In the genomic region with DNA sequence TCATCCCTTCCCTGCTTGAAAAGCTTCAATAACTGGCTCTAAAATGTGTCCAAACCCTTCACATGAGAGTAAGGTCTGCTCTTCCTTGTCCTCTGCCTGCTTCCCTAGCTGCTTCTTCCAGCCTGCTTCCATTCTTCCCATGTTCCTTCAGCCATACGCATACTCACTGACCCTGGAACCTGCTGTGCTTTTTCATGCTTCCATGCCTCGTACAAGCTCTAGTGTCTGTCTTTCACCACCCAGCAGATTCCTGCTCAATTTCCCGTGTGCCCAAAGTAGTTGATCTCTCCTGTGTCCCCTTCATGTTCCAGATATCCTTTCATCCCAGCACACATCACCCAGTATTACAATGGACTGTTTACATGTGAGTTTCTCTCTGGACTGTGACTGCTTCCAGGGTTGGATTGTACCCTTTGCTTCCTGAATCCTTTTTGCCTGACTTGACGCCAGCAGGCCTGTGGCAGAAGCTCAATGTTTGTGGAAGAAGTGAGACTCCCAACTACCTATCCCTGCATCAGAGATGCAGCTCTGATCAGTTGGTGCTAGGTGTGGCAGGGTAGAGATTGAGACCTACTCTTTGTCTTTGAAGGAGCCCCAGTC, we compare ENCODE assay signal across 1 cellular context.
TF ChIP-seq lines count a peak whose summit lies in the region.

No MANE protein-coding gene starts in this region.

TF ChIP-seq in K562, 482 proteins besides CTCF, POLR2A, EP300 and RAD21:
- peak; percentile 54 for TF ChIP-seq POLR2B (IDR thresholded peaks at IDR 0.05; ENCODE audit: low read depth, partially characterized antibody)
- TF ChIP-seq, protein P1, sequence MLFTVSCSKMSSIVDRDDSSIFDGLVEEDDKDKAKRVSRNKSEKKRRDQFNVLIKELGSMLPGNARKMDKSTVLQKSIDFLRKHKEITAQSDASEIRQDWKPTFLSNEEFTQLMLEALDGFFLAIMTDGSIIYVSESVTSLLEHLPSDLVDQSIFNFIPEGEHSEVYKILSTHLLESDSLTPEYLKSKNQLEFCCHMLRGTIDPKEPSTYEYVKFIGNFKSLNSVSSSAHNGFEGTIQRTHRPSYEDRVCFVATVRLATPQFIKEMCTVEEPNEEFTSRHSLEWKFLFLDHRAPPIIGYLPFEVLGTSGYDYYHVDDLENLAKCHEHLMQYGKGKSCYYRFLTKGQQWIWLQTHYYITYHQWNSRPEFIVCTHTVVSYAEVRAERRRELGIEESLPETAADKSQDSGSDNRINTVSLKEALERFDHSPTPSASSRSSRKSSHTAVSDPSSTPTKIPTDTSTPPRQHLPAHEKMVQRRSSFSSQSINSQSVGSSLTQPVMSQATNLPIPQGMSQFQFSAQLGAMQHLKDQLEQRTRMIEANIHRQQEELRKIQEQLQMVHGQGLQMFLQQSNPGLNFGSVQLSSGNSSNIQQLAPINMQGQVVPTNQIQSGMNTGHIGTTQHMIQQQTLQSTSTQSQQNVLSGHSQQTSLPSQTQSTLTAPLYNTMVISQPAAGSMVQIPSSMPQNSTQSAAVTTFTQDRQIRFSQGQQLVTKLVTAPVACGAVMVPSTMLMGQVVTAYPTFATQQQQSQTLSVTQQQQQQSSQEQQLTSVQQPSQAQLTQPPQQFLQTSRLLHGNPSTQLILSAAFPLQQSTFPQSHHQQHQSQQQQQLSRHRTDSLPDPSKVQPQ (CRISPR knock-in tag; IDR thresholded peaks at IDR 0.05; ENCODE audit: borderline replicate concordance): no peak
- TF ChIP-seq SUPT5H (IDR thresholded peaks at IDR 0.05): peak; percentile 50; the same call in 1 of the 2 replicates
- peak; percentile 88 for TF ChIP-seq POLR2AphosphoS2 (IDR thresholded peaks at IDR 0.05; ENCODE audit: low read length)
